9 cellular contexts compared by ENCODE assay signal in genomic region chr17:31216053-31216751, GRCh38.
DNase-seq lines count a peak whose midpoint lies in the region; ATAC-seq, FAIRE-seq and TF ChIP-seq lines count a peak whose summit lies in the region.
"Had no signal": no experiment of that assay in that cellular context is flagged by ENCODE, and none has a peak within 500 bp of the region (broad histone marks: within the 10 kb centered on the region; RNA-seq: fewer than 3 reads in every experiment).

No MANE protein-coding gene starts in this region.

- intact Hi-C loops in HCT116 (cut with micrococcal nuclease) = loop anchor here (1.0 kb wide), 1 partner anchor 204 kb away; no protein-coding TSS in a partner anchor
- intact Hi-C loops in endothelial cell of umbilical vein (cut with micrococcal nuclease) = loop anchor here (1.0 kb wide), 3 partner anchors 157 to 310 kb away; partner anchors contain the start of gene TEFM

- TF ChIP-seq RAD21 in HCT116 (IDR thresholded peaks at IDR 0.05; ENCODE audit: low read depth) = peak; percentile 70

- no peak overlapping the region for H3K9ac ChIP-seq in HCT116 (ENCODE audit: low read length)
- no peak overlapping the region for H3K9ac ChIP-seq in OCI-LY1 (ENCODE audit: low read length)
- H3K9ac ChIP-seq in endothelial cell of umbilical vein (replicated peaks; ENCODE audit: extremely low read depth, insufficient read depth, low read length) = no peak overlapping the region

- CTCF ChIA-PET in HCT116 (lab: Charles Lee) = interaction anchor here (0.6 to 1.4 kb wide), 3 partner anchors 8 to 19 kb away, joined by 3 to 5 read pairs (median 3); no protein-coding TSS in a partner anchor
- CTCF ChIA-PET in endothelial cell of umbilical vein (lab: Charles Lee) = interaction anchor here (0.6 to 4.3 kb wide), 21 partner anchors 8 to 366 kb away, joined by 3 to 41 read pairs (median 4); partner anchors contain the start of gene RNF135

- no peaks in the 10 kb centered on the region for H3K9me3 Mint-ChIP-seq in osteocyte (ENCODE audit: unreplicated experiment)
- H3K9me3 Mint-ChIP-seq: IgD-negative memory B cell had no signal

- no peaks in the 10 kb centered on the region for H3K9me1 ChIP-seq in endothelial cell of umbilical vein (replicated peaks; ENCODE audit: control insufficient read depth, extremely low read depth, insufficient read depth, low read length)

- H3K27ac Mint-ChIP-seq in osteocyte (ENCODE audit: unreplicated experiment) = peak overlapping the region; percentile 63

- dilution Hi-C loops in endothelial cell of umbilical vein (cut with MboI; ENCODE audit: extremely low pct_ligation_motif_present, low sequenced_read_pairs) = no loop called here

- H3F3A ChIP-seq in OCI-LY1 (ENCODE audit: insufficient read depth, low read length) = no peaks in the 10 kb centered on the region

- no TSS peak for BruUV-seq in HCT116 (replicated peaks; lab: Mats Ljungman, UMichigan)
- no TSS peak for BruUV-seq in endothelial cell of umbilical vein (replicated peaks; lab: Mats Ljungman, UMichigan)

- H3K36me3 Mint-ChIP-seq in osteocyte (ENCODE audit: unreplicated experiment) = peaks cover 12% of the 10 kb centered on the region
- H3K36me3 Mint-ChIP-seq: IgD-negative memory B cell had no signal

- H3K27me3 Mint-ChIP-seq in osteocyte (ENCODE audit: unreplicated experiment) = no peaks in the 10 kb centered on the region
- H3K27me3 Mint-ChIP-seq: IgD-negative memory B cell had no signal

- no peak overlapping the region for H2AFZ ChIP-seq in HCT116 (ENCODE audit: low read depth, low read length, poor library complexity, severe bottlenecking)
- no peak overlapping the region for H2AFZ ChIP-seq in OCI-LY1 (ENCODE audit: low read length)
- no peak overlapping the region for H2AFZ ChIP-seq in endothelial cell of umbilical vein (ENCODE audit: low read depth, low read length)

- no peak overlapping the region for H3K27ac ChIP-seq in HCT116 (ENCODE audit: low read depth, low read length)
- no peak overlapping the region for H3K27ac ChIP-seq in OCI-LY1 (ENCODE audit: low read depth, low read length, poor library complexity, severe bottlenecking)
- H3K27ac ChIP-seq in endothelial cell of umbilical vein (ENCODE audit: insufficient read depth, low read depth, low read length) = no peak overlapping the region

- RAD21 ChIA-PET in HCT116 (lab: Charles Lee; ENCODE audit: low non-redundant PET in 1 of 2, low total read pairs in 2 of 2, uncharacterized antibody in 2 of 2, unreplicated experiment in 2 of 2) = no interaction called here

- H3K4me1 ChIP-seq in HCT116 (ENCODE audit: control insufficient read depth in 1 of 2, insufficient read depth in 2 of 2, low read length in 2 of 2) = no peaks in the 10 kb centered on the region
- H3K4me1 ChIP-seq in OCI-LY1 (ENCODE audit: insufficient read depth, low read length, severe bottlenecking) = no peaks in the 10 kb centered on the region
- H3K4me1 ChIP-seq in endothelial cell of umbilical vein (ENCODE audit: control insufficient read depth, extremely low read depth, insufficient read depth, low read length) = no peaks in the 10 kb centered on the region

- H3K4me3 ChIP-seq in HCT116 (replicated peaks in 1 of 2; ENCODE audit: low read depth in 1 of 2, low read length in 2 of 2) (no peak overlapping the region), OCI-LY1 (ENCODE audit: low read depth, low read length, poor library complexity, severe bottlenecking) (no peak overlapping the region), endothelial cell of umbilical vein (replicated peaks in 1 of 3; ENCODE audit: insufficient read depth in 1 of 3, low read depth in 1 of 3, low read length in 3 of 3) (no peak overlapping the region)

- no peaks in the 10 kb centered on the region; the same call in 1 of the 2 replicates for H4K20me1 ChIP-seq in HCT116 (ENCODE audit: insufficient read depth)
- no peaks in the 10 kb centered on the region for H4K20me1 ChIP-seq in OCI-LY1 (ENCODE audit: insufficient read depth, low read length)
- H4K20me1 ChIP-seq in endothelial cell of umbilical vein (replicated peaks; ENCODE audit: control insufficient read depth, extremely low read depth, insufficient read depth, low read length) = peaks cover 2% of the 10 kb centered on the region

- TF ChIP-seq CTCF in HCT116 (IDR thresholded peaks at IDR 0.05 in 2 of 3, conservative IDR thresholded peaks at IDR 0.05 in 1 of 3; ENCODE audit: borderline replicate concordance in 1 of 3, insufficient read depth in 1 of 3, low read depth in 2 of 3, low read length in 2 of 3) (peak in 2 of 3 experiments; percentile 56 to 71; a peak in 4 of 6 replicates), OCI-LY1 (IDR thresholded peaks at IDR 0.05; ENCODE audit: low read length) (peak; percentile 80), endothelial cell of umbilical vein (IDR thresholded peaks at IDR 0.05; ENCODE audit: extremely low read depth in 1 of 2, insufficient read depth in 1 of 2, low read depth in 1 of 2, low read length in 2 of 2) (peak in 1 of 2 donors; percentile 31), osteocyte (IDR thresholded peaks at IDR 0.05) (peak; percentile 67)

- H3K27me3 ChIP-seq in HCT116 (ENCODE audit: insufficient read depth, low read length) (no peaks in the 10 kb centered on the region), OCI-LY1 (ENCODE audit: insufficient read depth, low read length) (no peaks in the 10 kb centered on the region), endothelial cell of umbilical vein (ENCODE audit: control insufficient read depth in 2 of 2, insufficient read depth in 2 of 2, low read length in 2 of 2) (no peaks in the 10 kb centered on the region)

- no peaks in the 10 kb centered on the region for H3K79me2 ChIP-seq in HCT116 (ENCODE audit: insufficient read depth, low read length)
- no peaks in the 10 kb centered on the region for H3K79me2 ChIP-seq in OCI-LY1 (ENCODE audit: insufficient read depth, low read length)
- H3K79me2 ChIP-seq in endothelial cell of umbilical vein (ENCODE audit: control insufficient read depth, insufficient read depth, low read length) = no peaks in the 10 kb centered on the region

- POLR2A ChIA-PET in HCT116 (lab: Charles Lee) = no interaction called here
- POLR2A ChIA-PET in endothelial cell of umbilical vein (lab: Charles Lee) = no interaction called here

- no peak overlapping the region for H3K4me3 Mint-ChIP-seq in osteocyte (ENCODE audit: unreplicated experiment)
- H3K4me3 Mint-ChIP-seq: IgD-negative memory B cell had no signal

- DNase-seq in CD1c-positive myeloid dendritic cell (ENCODE audit: extremely low spot score) = peak; percentile 70
- DNase-seq in HCT116 (ENCODE audit: low read depth, low spot score) = peak; percentile 19
- DNase-seq in endothelial cell of umbilical vein (ENCODE audit: low read depth, low spot score) = peak; percentile 68
- no peak for DNase-seq in osteocyte (ENCODE audit: extremely low spot score, unreplicated experiment)
- no peak for DNase-seq in HPDE6-E6E7 (ENCODE audit: extremely low spot score)
- DNase-seq in mucosa of gallbladder (ENCODE audit: low spot score) = no peak

- H3K9me3 ChIP-seq in HCT116 (ENCODE audit: control insufficient read depth in 1 of 2, insufficient read depth in 1 of 2, low read depth in 1 of 2, low read length in 2 of 2) (no peaks in the 10 kb centered on the region), OCI-LY1 (ENCODE audit: low read length) (no peaks in the 10 kb centered on the region), endothelial cell of umbilical vein (replicated peaks; ENCODE audit: control insufficient read depth, insufficient read depth, low read length) (no peaks in the 10 kb centered on the region)

- FAIRE-seq in endothelial cell of umbilical vein (lab: Jason Lieb, UNC) = peak; percentile 77

- ATAC-seq in HCT116 (no peak), GM19467 (IDR thresholded peaks at IDR 0.05; ENCODE audit: unreplicated experiment) (no peak)

- H3K4me1 Mint-ChIP-seq in osteocyte (ENCODE audit: unreplicated experiment) = peaks cover 15% of the 10 kb centered on the region
- H3K4me1 Mint-ChIP-seq: IgD-negative memory B cell had no signal

- H3K36me3 ChIP-seq in HCT116 (ENCODE audit: control insufficient read depth in 1 of 2, insufficient read depth in 2 of 2, low read length in 2 of 2) = peaks cover 0 to 2% of the 10 kb centered on the region in 2 experiments; a peak in 1 of 4 replicates
- H3K36me3 ChIP-seq in OCI-LY1 (ENCODE audit: insufficient read depth, low read length) = peaks cover 5% of the 10 kb centered on the region; the same call in 1 of the 2 replicates
- peaks cover 0 to 3% of the 10 kb centered on the region in 2 experiments for H3K36me3 ChIP-seq in endothelial cell of umbilical vein (ENCODE audit: control insufficient read depth in 2 of 2, extremely low read depth in 1 of 2, insufficient read depth in 2 of 2, low read length in 2 of 2)

- no peaks in the 10 kb centered on the region for H3K9me2 ChIP-seq in HCT116 (ENCODE audit: insufficient read depth)
- H3K9me2 ChIP-seq in OCI-LY1 (ENCODE audit: low read depth, low read length) = no peaks in the 10 kb centered on the region

- TF ChIP-seq POLR2A in HCT116 (IDR thresholded peaks at IDR 0.05; ENCODE audit: borderline replicate concordance, extremely low read depth, insufficient read depth, insufficient read length) (no peak), endothelial cell of umbilical vein (IDR thresholded peaks at IDR 0.05; ENCODE audit: low read depth, low read length) (no peak)

- H3K4me2 ChIP-seq in HCT116 (ENCODE audit: low read length) (no peak overlapping the region), OCI-LY1 (ENCODE audit: low read length) (no peak overlapping the region), endothelial cell of umbilical vein (ENCODE audit: insufficient read depth, low read length) (no peak overlapping the region)

TF ChIP-seq in HCT116, 20 proteins besides CTCF, POLR2A, EP300 and RAD21 (continues in another document):
- TF ChIP-seq EZH2phosphoT487 (IDR thresholded peaks at IDR 0.05; ENCODE audit: borderline replicate concordance) (no peak), JUND (IDR thresholded peaks at IDR 0.05) (no peak), SP1 (IDR thresholded peaks at IDR 0.05; ENCODE audit: low read depth) (no peak)

TF ChIP-seq in endothelial cell of umbilical vein, 7 proteins besides CTCF, POLR2A, EP300 and RAD21:
- TF ChIP-seq MYC (IDR thresholded peaks at IDR 0.05; ENCODE audit: low read depth, low read length) (no peak), MAX (IDR thresholded peaks at IDR 0.05; ENCODE audit: insufficient read depth, insufficient read length) (no peak), FOS (IDR thresholded peaks at IDR 0.05; ENCODE audit: borderline replicate concordance, insufficient read depth, low read length) (no peak), JUN (IDR thresholded peaks at IDR 0.05; ENCODE audit: borderline replicate concordance, insufficient read depth, insufficient read length, low read depth) (no peak), GATA2 (IDR thresholded peaks at IDR 0.05; ENCODE audit: insufficient read depth, insufficient read length, low read depth, low read length) (no peak), EZH2 (IDR thresholded peaks at IDR 0.05; ENCODE audit: borderline replicate concordance, low read depth, low read length, severe bottlenecking) (no peak), POLR2AphosphoS5 (IDR thresholded peaks at IDR 0.05; ENCODE audit: insufficient read depth, low read depth, low read length) (no peak)

Comparison
In these comparisons a context has a peak if more than half of its experiments do, and no peak if none do; other contexts are left out.
1. DNase-seq: peak in CD1c-positive myeloid dendritic cell (single experiment), HCT116 (single experiment) and endothelial cell of umbilical vein (single experiment); none in osteocyte (single experiment), HPDE6-E6E7 (single experiment) and mucosa of gallbladder (single experiment).